26 cellular contexts compared by ENCODE assay signal in the genomic region with DNA sequence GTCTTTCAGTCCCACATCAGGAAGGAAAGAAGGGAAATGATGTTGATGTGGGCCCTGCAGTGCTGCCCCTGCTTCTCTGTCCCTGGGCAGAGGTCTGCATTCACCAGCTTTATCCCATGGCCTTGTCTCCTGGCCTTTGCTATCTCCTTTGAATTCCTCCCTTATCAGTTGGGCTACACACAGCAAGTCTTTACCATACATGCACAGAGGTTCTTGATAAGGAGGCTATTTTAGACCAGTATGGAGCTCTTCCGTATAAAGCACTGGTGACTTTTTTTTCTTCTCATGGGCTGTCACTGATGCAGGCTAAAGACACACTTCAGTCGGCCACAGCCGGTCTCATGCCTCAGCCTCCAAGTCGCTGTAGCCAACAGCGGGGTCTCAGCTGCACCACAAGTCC. TPM values are rescaled to one million over a fixed set of nuclear protein-coding genes. Genes with fewer than 3 reads are reported as not detected.
A peak's percentile ranks its signal among the peaks of the same experiment; 100 is the strongest.
DNase-seq lines count a peak whose midpoint lies in the region; ATAC-seq and TF ChIP-seq lines count a peak whose summit lies in the region.
"Had no signal": no experiment of that assay in that cellular context is flagged by ENCODE, and none has a peak within 500 bp of the region (broad histone marks: within the 10 kb centered on the region; RNA-seq: fewer than 3 reads in every experiment).

No MANE protein-coding gene starts in this region.

- no peak for ATAC-seq in activated naive CD8-positive, alpha-beta T cell treated with anti-CD3 and anti-CD28 coated beads, Interleukin-2, amount 10 ng/mL, durations not matched to agents 7 days and 5 days (ENCODE audit: low read depth)
- no peak for ATAC-seq in HG03442 (IDR thresholded peaks at IDR 0.05; ENCODE audit: unreplicated experiment)
- ATAC-seq: GM23338; Panc1; stimulated activated naive CD8-positive, alpha-beta T cell treated with anti-CD3 and anti-CD28 coated beads, Interleukin-15, amount 100 ng/mL, for 72 hours had no signal

- H3K9me3 Mint-ChIP-seq in activated naive CD8-positive, alpha-beta T cell treated with anti-CD3 and anti-CD28 coated beads, Interleukin-2, amount 10 ng/mL, durations not matched to agents 7 days and 5 days: peaks cover 16% of the 10 kb centered on the region
- peaks cover 13% of the 10 kb centered on the region for H3K9me3 Mint-ChIP-seq in activated naive CD8-positive, alpha-beta T cell treated with anti-CD3 and anti-CD28 coated beads for 36 hours

- in situ Hi-C loops in brain microvascular endothelial cell (cut with HindIII; ENCODE audit: low pct_ligation_motif_present, low sequenced_read_pairs): no loop called here

- intact Hi-C loops in ascending aorta (cut with DNase I): no loop called here

- H3K27ac Mint-ChIP-seq in activated naive CD8-positive, alpha-beta T cell treated with anti-CD3 and anti-CD28 coated beads, Interleukin-2, amount 10 ng/mL, durations not matched to agents 7 days and 5 days: peak overlapping the region; percentile 47
- H3K27ac Mint-ChIP-seq in activated naive CD8-positive, alpha-beta T cell treated with anti-CD3 and anti-CD28 coated beads for 36 hours: no peak overlapping the region
- H3K27ac Mint-ChIP-seq: GM23338 had no signal

- H3K36me3 ChIP-seq in brain microvascular endothelial cell (replicated peaks) (no peaks in the 10 kb centered on the region), right atrium auricular region (peaks cover 51% of the 10 kb centered on the region), ascending aorta (peaks cover 0 to 27% of the 10 kb centered on the region in 2 donors)

- H3K4me3 ChIP-seq in brain microvascular endothelial cell (ENCODE audit: low read depth, low read length): no peak overlapping the region
- no peak overlapping the region for H3K4me3 ChIP-seq in right atrium auricular region
- no peak overlapping the region for H3K4me3 ChIP-seq in ascending aorta
- H3K4me3 ChIP-seq: dorsolateral prefrontal cortex, GM23338, SK-N-MC, tibial artery had no signal

- H3K9me3 ChIP-seq in right atrium auricular region (peaks cover 5 to 9% of the 10 kb centered on the region in 2 donors), ascending aorta (peaks cover 0 to 11% of the 10 kb centered on the region in 2 donors)

- H3K27me3 Mint-ChIP-seq in activated naive CD8-positive, alpha-beta T cell treated with anti-CD3 and anti-CD28 coated beads, Interleukin-2, amount 10 ng/mL, durations not matched to agents 7 days and 5 days: no peaks in the 10 kb centered on the region
- H3K27me3 Mint-ChIP-seq in activated naive CD8-positive, alpha-beta T cell treated with anti-CD3 and anti-CD28 coated beads for 36 hours: no peaks in the 10 kb centered on the region
- H3K27me3 Mint-ChIP-seq: stimulated activated naive CD8-positive, alpha-beta T cell treated with anti-CD3 and anti-CD28 coated beads, Interleukin-15, amount 100 ng/mL, for 72 hours had no signal

- peaks cover 0 to 41% of the 10 kb centered on the region in 2 donors for H3K4me1 ChIP-seq in right atrium auricular region
- H3K4me1 ChIP-seq in ascending aorta: peaks cover 0 to 7% of the 10 kb centered on the region in 2 donors

- TF ChIP-seq CTCF in brain microvascular endothelial cell (IDR thresholded peaks at IDR 0.05; ENCODE audit: low read depth, low read length, missing control alignments): no peak
- no peak for TF ChIP-seq CTCF in right atrium auricular region (IDR thresholded peaks at IDR 0.05)
- TF ChIP-seq CTCF in ascending aorta (IDR thresholded peaks at IDR 0.05): no peak

- peaks cover 20% of the 10 kb centered on the region for H3K36me3 Mint-ChIP-seq in activated naive CD8-positive, alpha-beta T cell treated with anti-CD3 and anti-CD28 coated beads, Interleukin-2, amount 10 ng/mL, durations not matched to agents 7 days and 5 days
- peaks cover 7% of the 10 kb centered on the region for H3K36me3 Mint-ChIP-seq in activated naive CD8-positive, alpha-beta T cell treated with anti-CD3 and anti-CD28 coated beads for 36 hours

- no peak overlapping the region for H3K4me3 Mint-ChIP-seq in activated naive CD8-positive, alpha-beta T cell treated with anti-CD3 and anti-CD28 coated beads, Interleukin-2, amount 10 ng/mL, durations not matched to agents 7 days and 5 days
- no peak overlapping the region for H3K4me3 Mint-ChIP-seq in activated naive CD8-positive, alpha-beta T cell treated with anti-CD3 and anti-CD28 coated beads for 36 hours
- H3K4me3 Mint-ChIP-seq: central memory CD8-positive, alpha-beta T cell; GM23338; stimulated activated naive CD8-positive, alpha-beta T cell treated with anti-CD3 and anti-CD28 coated beads, Interleukin-15, amount 100 ng/mL, for 72 hours had no signal

- peak overlapping the region; percentile 48 for H3K27ac ChIP-seq in brain microvascular endothelial cell
- H3K27ac ChIP-seq in right atrium auricular region: peak overlapping the region; percentile 76 to 94
- no peak overlapping the region for H3K27ac ChIP-seq in ascending aorta
- H3K27ac ChIP-seq: dorsolateral prefrontal cortex, epithelial cell of prostate, SK-N-MC, tibial artery had no signal

- POLR2A ChIA-PET in activated naive CD8-positive, alpha-beta T cell treated with anti-CD3 and anti-CD28 coated beads, Interleukin-2, amount 10 ng/mL, durations not matched to agents 7 days and 5 days (lab: Charles Lee): no interaction called here

- H3K27me3 ChIP-seq in brain microvascular endothelial cell (replicated peaks) (no peaks in the 10 kb centered on the region), right atrium auricular region (no peaks in the 10 kb centered on the region), ascending aorta (no peaks in the 10 kb centered on the region)
- H3K27me3 ChIP-seq: tibial artery had no signal

- peaks cover 23% of the 10 kb centered on the region for H3K4me1 Mint-ChIP-seq in activated naive CD8-positive, alpha-beta T cell treated with anti-CD3 and anti-CD28 coated beads, Interleukin-2, amount 10 ng/mL, durations not matched to agents 7 days and 5 days
- no peaks in the 10 kb centered on the region for H3K4me1 Mint-ChIP-seq in activated naive CD8-positive, alpha-beta T cell treated with anti-CD3 and anti-CD28 coated beads for 36 hours
- H3K4me1 Mint-ChIP-seq: central memory CD8-positive, alpha-beta T cell; GM23338 had no signal

- no peak for DNase-seq in activated naive CD8-positive, alpha-beta T cell treated with anti-CD3 and anti-CD28 coated beads, Interleukin-2, amount 10 ng/mL, durations not matched to agents 7 days and 5 days
- no peak for DNase-seq in activated naive CD8-positive, alpha-beta T cell treated with anti-CD3 and anti-CD28 coated beads for 36 hours
- DNase-seq in brain microvascular endothelial cell (no peak), right atrium auricular region (ENCODE audit: low spot score) (no peak), GDM1 (lab: John Stamatoyannopoulos, UW) (no peak), NCI-H2227 treated with DMSO at 0.1 percent for 48 hours (lab: John Stamatoyannopoulos, UW) (no peak), ascending aorta (ENCODE audit: low spot score in 2 of 2) (no peak)
- DNase-seq: activated gamma-delta T cell treated with Interleukin-2 at 50 U/mL for 16 hours; activated T-cell treated with anti-CD3 and anti-CD28 coated beads, Interleukin-2, amount 50 U/mL, for 1 hour; amygdala; DMS79; dorsolateral prefrontal cortex; foreskin melanocyte; islet precursor cell; NCI-H1105 treated with DMSO at 0.1 percent for 48 hours; NCI-H2107; NCI-H510A; stimulated activated naive CD8-positive, alpha-beta T cell treated with anti-CD3 and anti-CD28 coated beads, Interleukin-15, amount 100 ng/mL, for 72 hours; tibial artery had no signal

RNA-seq across cellular contexts. Expression of a gene that starts 20.2 kb away (rescaled TPM):
- 1 to 10 TPM; 3.4 to 3.7 TPM for total RNA-seq in activated naive CD8-positive, alpha-beta T cell treated with anti-CD3 and anti-CD28 coated beads, Interleukin-2, amount 10 ng/mL, durations not matched to agents 7 days and 5 days
- total RNA-seq in activated naive CD8-positive, alpha-beta T cell treated with anti-CD3 and anti-CD28 coated beads for 36 hours: 1 to 10 TPM; 1.6 to 2.1 TPM
- total RNA-seq in right atrium auricular region: 100 to 1,000 TPM; 119 to 247 TPM
- 12.0 TPM for total RNA-seq in ascending aorta
- total RNA-seq: lung microvascular endothelial cell had no signal

Comparison
In these comparisons a context has a peak if more than half of its experiments do, and no peak if none do; other contexts are left out.
1. H3K27ac ChIP-seq: peak in brain microvascular endothelial cell (single experiment) and right atrium auricular region (2 of 2); none in ascending aorta (0 of 2).